In genomic region chr20:7841967-7842301, GRCh38 we compare ENCODE assay signal across 9 cellular contexts.
A peak's percentile ranks its signal among the peaks of the same experiment; 100 is the strongest.
DNase-seq lines count a peak whose midpoint lies in the region; FAIRE-seq and TF ChIP-seq lines count a peak whose summit lies in the region.
"Had no signal": no experiment of that assay in that cellular context is flagged by ENCODE, and none has a peak within 500 bp of the region (broad histone marks: within the 10 kb centered on the region; RNA-seq: fewer than 3 reads in every experiment).

No MANE protein-coding gene starts in this region.

- no peak for TF ChIP-seq CTCF in endothelial cell of umbilical vein (IDR thresholded peaks at IDR 0.05; ENCODE audit: extremely low read depth in 1 of 2, insufficient read depth in 1 of 2, low read depth in 1 of 2, low read length in 2 of 2)

- H3K4me2 ChIP-seq in endothelial cell of umbilical vein (ENCODE audit: insufficient read depth, low read length), result peak overlapping the region; percentile 43

- no peaks in the 10 kb centered on the region for H3K36me3 Mint-ChIP-seq in CD8-positive, alpha-beta memory T cell

- dilution Hi-C loops in endothelial cell of umbilical vein (cut with MboI; ENCODE audit: extremely low pct_ligation_motif_present, low sequenced_read_pairs), result no loop called here

- H3K27ac Mint-ChIP-seq in CD8-positive, alpha-beta memory T cell, result no peak overlapping the region

- H3K36me3 ChIP-seq in MG63 (no peaks in the 10 kb centered on the region), endothelial cell of umbilical vein (ENCODE audit: control insufficient read depth in 2 of 2, extremely low read depth in 1 of 2, insufficient read depth in 2 of 2, low read length in 2 of 2) (no peaks in the 10 kb centered on the region)
- H3K36me3 ChIP-seq in CD8-positive, alpha-beta memory T cell (ENCODE audit: insufficient read depth, low read length), result no peaks in the 10 kb centered on the region

- H3K4me3 ChIP-seq in MG63 (no peak overlapping the region), endothelial cell of umbilical vein (replicated peaks in 1 of 3; ENCODE audit: insufficient read depth in 1 of 3, low read depth in 1 of 3, low read length in 3 of 3) (no peak overlapping the region)
- no peak overlapping the region for H3K4me3 ChIP-seq in CD8-positive, alpha-beta memory T cell (ENCODE audit: low read length)

- BruUV-seq in endothelial cell of umbilical vein (replicated peaks; lab: Mats Ljungman, UMichigan), result no TSS peak

- H3K4me1 ChIP-seq in endothelial cell of umbilical vein (ENCODE audit: control insufficient read depth, extremely low read depth, insufficient read depth, low read length), result peaks cover 24% of the 10 kb centered on the region
- no peaks in the 10 kb centered on the region for H3K4me1 ChIP-seq in CD8-positive, alpha-beta memory T cell (ENCODE audit: insufficient read depth, low read length)

- H3K9ac ChIP-seq in endothelial cell of umbilical vein (replicated peaks; ENCODE audit: extremely low read depth, insufficient read depth, low read length), result peak overlapping the region; percentile 49

- H2AFZ ChIP-seq in endothelial cell of umbilical vein (ENCODE audit: low read depth, low read length), result peak overlapping the region; percentile 70

- no peaks in the 10 kb centered on the region for H3K9me1 ChIP-seq in endothelial cell of umbilical vein (replicated peaks; ENCODE audit: control insufficient read depth, extremely low read depth, insufficient read depth, low read length)

- no peaks in the 10 kb centered on the region for H3K4me1 Mint-ChIP-seq in CD8-positive, alpha-beta memory T cell

- POLR2A ChIA-PET in endothelial cell of umbilical vein (lab: Charles Lee), result interaction anchor here (0.6 kb wide), 1 partner anchor 139 kb away, joined by 3 read pairs; no protein-coding TSS in a partner anchor
- POLR2A ChIA-PET in CD8-positive, alpha-beta memory T cell (lab: Charles Lee), result no interaction called here

- peak overlapping the region; percentile 89 for H3K27ac ChIP-seq in endothelial cell of umbilical vein (ENCODE audit: insufficient read depth, low read depth, low read length)
- no peak overlapping the region for H3K27ac ChIP-seq in CD8-positive, alpha-beta memory T cell (ENCODE audit: low read depth, low read length)
- H3K27ac ChIP-seq: C4-2B had no signal

- intact Hi-C loops in endothelial cell of umbilical vein (cut with micrococcal nuclease), result loop anchor here (1.0 kb wide), 2 partner anchors 14 to 214 kb away; no protein-coding TSS in a partner anchor

- H3K9me3 ChIP-seq in MG63 (no peaks in the 10 kb centered on the region), endothelial cell of umbilical vein (replicated peaks; ENCODE audit: control insufficient read depth, insufficient read depth, low read length) (no peaks in the 10 kb centered on the region)
- no peaks in the 10 kb centered on the region for H3K9me3 ChIP-seq in CD8-positive, alpha-beta memory T cell (ENCODE audit: low read length)

- CTCF ChIA-PET in endothelial cell of umbilical vein (lab: Charles Lee), result interaction anchor here (0.7 to 3.6 kb wide), 9 partner anchors 9 to 443 kb away, joined by 3 to 18 read pairs (median 4); no protein-coding TSS in a partner anchor
- CTCF ChIA-PET in CD8-positive, alpha-beta memory T cell (lab: Charles Lee), result no interaction called here

- in situ Hi-C loops in ACHN (cut with HindIII; ENCODE audit: low pct_ligation_motif_present, low pct_unique_long_range_greater_than_20kb, low sequenced_read_pairs), result no loop called here

- peak; percentile 95 for FAIRE-seq in endothelial cell of umbilical vein (lab: Jason Lieb, UNC)

- TF ChIP-seq POLR2A in endothelial cell of umbilical vein (IDR thresholded peaks at IDR 0.05; ENCODE audit: low read depth, low read length), result no peak

- peak; percentile 39 for DNase-seq in ACHN
- DNase-seq in MG63, result peak; percentile 95
- peak; percentile 93 for DNase-seq in endothelial cell of umbilical vein (ENCODE audit: low read depth, low spot score)
- DNase-seq in kidney glomerular epithelial cell (lab: John Stamatoyannopoulos, UW), result peak; percentile 65
- no peak for DNase-seq in CD8-positive, alpha-beta memory T cell
- no peak for DNase-seq in DMS79 treated with DMSO at 0.1 percent for 48 hours (lab: John Stamatoyannopoulos, UW)
- no peak for DNase-seq in germinal center (ENCODE audit: low spot score)
- DNase-seq in NCI-H187 (lab: John Stamatoyannopoulos, UW), result no peak

- peaks cover 0 to 2% of the 10 kb centered on the region in 2 donors for H3K27me3 Mint-ChIP-seq in CD8-positive, alpha-beta memory T cell

- H3K27me3 ChIP-seq in MG63 (no peaks in the 10 kb centered on the region), endothelial cell of umbilical vein (ENCODE audit: control insufficient read depth in 2 of 2, insufficient read depth in 2 of 2, low read length in 2 of 2) (no peaks in the 10 kb centered on the region)
- no peaks in the 10 kb centered on the region for H3K27me3 ChIP-seq in CD8-positive, alpha-beta memory T cell (ENCODE audit: insufficient read depth, low read length, poor library complexity, severe bottlenecking)

- no peak overlapping the region for H3K4me3 Mint-ChIP-seq in CD8-positive, alpha-beta memory T cell

- no peaks in the 10 kb centered on the region for H3K9me3 Mint-ChIP-seq in CD8-positive, alpha-beta memory T cell

- no peaks in the 10 kb centered on the region for H4K20me1 ChIP-seq in endothelial cell of umbilical vein (replicated peaks; ENCODE audit: control insufficient read depth, extremely low read depth, insufficient read depth, low read length)

- no peaks in the 10 kb centered on the region for H3K79me2 ChIP-seq in endothelial cell of umbilical vein (ENCODE audit: control insufficient read depth, insufficient read depth, low read length)

TF ChIP-seq in endothelial cell of umbilical vein, 7 proteins besides CTCF, POLR2A, EP300 and RAD21:
- TF ChIP-seq GATA2 (IDR thresholded peaks at IDR 0.05; ENCODE audit: insufficient read depth, insufficient read length, low read depth, low read length) (peak; percentile 15), MYC (IDR thresholded peaks at IDR 0.05; ENCODE audit: low read depth, low read length) (no peak), POLR2AphosphoS5 (IDR thresholded peaks at IDR 0.05; ENCODE audit: insufficient read depth, low read depth, low read length) (peak; percentile 42), FOS (IDR thresholded peaks at IDR 0.05; ENCODE audit: borderline replicate concordance, insufficient read depth, low read length) (peak; percentile 84), JUN (IDR thresholded peaks at IDR 0.05; ENCODE audit: borderline replicate concordance, insufficient read depth, insufficient read length, low read depth) (peak; percentile 60)
TF ChIP-seq in endothelial cell of umbilical vein: peak in this region for 4.

Comparison
In these comparisons a context has a peak if more than half of its experiments do, and no peak if none do; other contexts are left out.
1. DNase-seq: peak in ACHN (single experiment), MG63 (single experiment), endothelial cell of umbilical vein (single experiment) and kidney glomerular epithelial cell (single experiment); none in CD8-positive, alpha-beta memory T cell (0 of 5), DMS79 treated with DMSO at 0.1 percent for 48 hours (single experiment), germinal center (single experiment) and NCI-H187 (0 of 2).